2 cellular contexts compared by ENCODE assay signal in the genomic region with DNA sequence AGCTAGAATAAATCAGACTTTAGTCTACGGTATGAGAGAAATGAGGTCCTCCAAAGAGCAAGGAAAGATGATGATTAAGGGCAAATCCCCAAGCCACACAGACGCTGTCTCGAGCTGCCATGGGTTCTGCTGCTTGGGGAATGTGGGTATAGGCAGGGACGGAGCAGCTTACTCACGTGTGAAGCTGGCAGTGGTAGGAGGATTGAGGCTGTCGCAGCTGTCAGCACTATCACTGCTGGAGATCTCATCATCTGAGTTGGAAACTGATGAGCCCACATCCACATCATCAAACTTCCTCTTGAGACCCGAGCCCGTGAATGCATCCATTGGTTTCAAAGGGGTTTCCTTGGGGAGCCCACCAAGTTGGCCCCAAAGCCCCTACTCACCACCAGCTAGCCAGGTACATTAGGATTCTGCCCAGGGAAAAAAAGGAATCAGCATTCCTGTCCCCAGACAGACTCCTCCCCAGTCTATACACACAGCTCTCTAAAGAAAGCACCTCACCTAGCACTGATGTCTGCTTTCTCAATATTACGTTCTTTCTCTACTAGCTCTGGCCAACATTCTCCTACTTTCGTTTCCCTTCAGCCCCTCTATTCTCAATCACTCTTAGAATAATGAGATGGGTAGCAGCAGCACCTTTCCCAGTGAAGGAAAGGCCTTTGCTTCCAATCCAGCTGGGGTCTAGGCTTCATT.
TF ChIP-seq lines count a peak whose summit lies in the region.

No MANE protein-coding gene starts in this region.

TF ChIP-seq in IMR-90, 13 proteins besides CTCF, POLR2A, EP300 and RAD21:
- TF ChIP-seq SMC3 (IDR thresholded peaks at IDR 0.05; ENCODE audit: low read depth, low read length), result no peak
- no peak for TF ChIP-seq FOS (IDR thresholded peaks at IDR 0.05; ENCODE audit: low read depth, low read length)
- no peak for TF ChIP-seq MAZ (IDR thresholded peaks at IDR 0.05; ENCODE audit: borderline replicate concordance, low read depth, low read length)
- TF ChIP-seq MXI1 (IDR thresholded peaks at IDR 0.05; ENCODE audit: borderline replicate concordance, low read depth, low read length), result no peak
- TF ChIP-seq BHLHE40 (IDR thresholded peaks at IDR 0.05; ENCODE audit: low read depth, low read length), result no peak
- TF ChIP-seq, protein P1, sequence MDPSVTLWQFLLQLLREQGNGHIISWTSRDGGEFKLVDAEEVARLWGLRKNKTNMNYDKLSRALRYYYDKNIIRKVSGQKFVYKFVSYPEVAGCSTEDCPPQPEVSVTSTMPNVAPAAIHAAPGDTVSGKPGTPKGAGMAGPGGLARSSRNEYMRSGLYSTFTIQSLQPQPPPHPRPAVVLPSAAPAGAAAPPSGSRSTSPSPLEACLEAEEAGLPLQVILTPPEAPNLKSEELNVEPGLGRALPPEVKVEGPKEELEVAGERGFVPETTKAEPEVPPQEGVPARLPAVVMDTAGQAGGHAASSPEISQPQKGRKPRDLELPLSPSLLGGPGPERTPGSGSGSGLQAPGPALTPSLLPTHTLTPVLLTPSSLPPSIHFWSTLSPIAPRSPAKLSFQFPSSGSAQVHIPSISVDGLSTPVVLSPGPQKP (IDR thresholded peaks at IDR 0.05; ENCODE audit: borderline replicate concordance, low read depth, low read length), result no peak
- TF ChIP-seq CHD1 (IDR thresholded peaks at IDR 0.05; ENCODE audit: low read depth, low read length), result no peak
- TF ChIP-seq MAFK (IDR thresholded peaks at IDR 0.05; ENCODE audit: low read depth, low read length), result no peak
- TF ChIP-seq RFX5 (IDR thresholded peaks at IDR 0.05; ENCODE audit: low read depth, low read length), result no peak
- TF ChIP-seq, protein P2, sequence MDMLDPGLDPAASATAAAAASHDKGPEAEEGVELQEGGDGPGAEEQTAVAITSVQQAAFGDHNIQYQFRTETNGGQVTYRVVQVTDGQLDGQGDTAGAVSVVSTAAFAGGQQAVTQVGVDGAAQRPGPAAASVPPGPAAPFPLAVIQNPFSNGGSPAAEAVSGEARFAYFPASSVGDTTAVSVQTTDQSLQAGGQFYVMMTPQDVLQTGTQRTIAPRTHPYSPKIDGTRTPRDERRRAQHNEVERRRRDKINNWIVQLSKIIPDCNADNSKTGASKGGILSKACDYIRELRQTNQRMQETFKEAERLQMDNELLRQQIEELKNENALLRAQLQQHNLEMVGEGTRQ (IDR thresholded peaks at IDR 0.05; ENCODE audit: low read depth, low read length), result no peak
- no peak for TF ChIP-seq RCOR1 (IDR thresholded peaks at IDR 0.05; ENCODE audit: insufficient replicate concordance, low read length)
- TF ChIP-seq NFE2L2 (IDR thresholded peaks at IDR 0.05; ENCODE audit: low read depth, low read length), result no peak
- no peak for TF ChIP-seq CEBPB (IDR thresholded peaks at IDR 0.05; ENCODE audit: low read depth, low read length)

TF ChIP-seq in K562, 482 proteins besides CTCF, POLR2A, EP300 and RAD21:
- TF ChIP-seq HNRNPK (IDR thresholded peaks at IDR 0.05; ENCODE audit: low read depth, low read length, poor library complexity, severe bottlenecking), result no peak
- no peak for TF ChIP-seq ZNF140 (CRISPR knock-in tag; IDR thresholded peaks at IDR 0.05)
- no peak for TF ChIP-seq PHF20 (IDR thresholded peaks at IDR 0.05; ENCODE audit: partially characterized antibody)
- TF ChIP-seq ZNF696 (CRISPR knock-in tag; conservative IDR thresholded peaks at IDR 0.05), result no peak
- no peak for TF ChIP-seq OTX1 (CRISPR knock-in tag; IDR thresholded peaks at IDR 0.05)
- TF ChIP-seq, protein P3, sequence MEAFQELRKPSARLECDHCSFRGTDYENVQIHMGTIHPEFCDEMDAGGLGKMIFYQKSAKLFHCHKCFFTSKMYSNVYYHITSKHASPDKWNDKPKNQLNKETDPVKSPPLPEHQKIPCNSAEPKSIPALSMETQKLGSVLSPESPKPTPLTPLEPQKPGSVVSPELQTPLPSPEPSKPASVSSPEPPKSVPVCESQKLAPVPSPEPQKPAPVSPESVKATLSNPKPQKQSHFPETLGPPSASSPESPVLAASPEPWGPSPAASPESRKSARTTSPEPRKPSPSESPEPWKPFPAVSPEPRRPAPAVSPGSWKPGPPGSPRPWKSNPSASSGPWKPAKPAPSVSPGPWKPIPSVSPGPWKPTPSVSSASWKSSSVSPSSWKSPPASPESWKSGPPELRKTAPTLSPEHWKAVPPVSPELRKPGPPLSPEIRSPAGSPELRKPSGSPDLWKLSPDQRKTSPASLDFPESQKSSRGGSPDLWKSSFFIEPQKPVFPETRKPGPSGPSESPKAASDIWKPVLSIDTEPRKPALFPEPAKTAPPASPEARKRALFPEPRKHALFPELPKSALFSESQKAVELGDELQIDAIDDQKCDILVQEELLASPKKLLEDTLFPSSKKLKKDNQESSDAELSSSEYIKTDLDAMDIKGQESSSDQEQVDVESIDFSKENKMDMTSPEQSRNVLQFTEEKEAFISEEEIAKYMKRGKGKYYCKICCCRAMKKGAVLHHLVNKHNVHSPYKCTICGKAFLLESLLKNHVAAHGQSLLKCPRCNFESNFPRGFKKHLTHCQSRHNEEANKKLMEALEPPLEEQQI (IDR thresholded peaks at IDR 0.05), result no peak
- no peak for TF ChIP-seq TCFL5 (CRISPR knock-in tag; conservative IDR thresholded peaks at IDR 0.05)
- TF ChIP-seq, protein P4, sequence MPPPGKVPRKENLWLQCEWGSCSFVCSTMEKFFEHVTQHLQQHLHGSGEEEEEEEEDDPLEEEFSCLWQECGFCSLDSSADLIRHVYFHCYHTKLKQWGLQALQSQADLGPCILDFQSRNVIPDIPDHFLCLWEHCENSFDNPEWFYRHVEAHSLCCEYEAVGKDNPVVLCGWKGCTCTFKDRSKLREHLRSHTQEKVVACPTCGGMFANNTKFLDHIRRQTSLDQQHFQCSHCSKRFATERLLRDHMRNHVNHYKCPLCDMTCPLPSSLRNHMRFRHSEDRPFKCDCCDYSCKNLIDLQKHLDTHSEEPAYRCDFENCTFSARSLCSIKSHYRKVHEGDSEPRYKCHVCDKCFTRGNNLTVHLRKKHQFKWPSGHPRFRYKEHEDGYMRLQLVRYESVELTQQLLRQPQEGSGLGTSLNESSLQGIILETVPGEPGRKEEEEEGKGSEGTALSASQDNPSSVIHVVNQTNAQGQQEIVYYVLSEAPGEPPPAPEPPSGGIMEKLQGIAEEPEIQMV (tag; conservative IDR thresholded peaks at IDR 0.05; ENCODE audit: low read depth), result no peak
- no peak for TF ChIP-seq HEY1 (CRISPR knock-in tag; IDR thresholded peaks at IDR 0.05; ENCODE audit: borderline replicate concordance)
- TF ChIP-seq, protein P5, sequence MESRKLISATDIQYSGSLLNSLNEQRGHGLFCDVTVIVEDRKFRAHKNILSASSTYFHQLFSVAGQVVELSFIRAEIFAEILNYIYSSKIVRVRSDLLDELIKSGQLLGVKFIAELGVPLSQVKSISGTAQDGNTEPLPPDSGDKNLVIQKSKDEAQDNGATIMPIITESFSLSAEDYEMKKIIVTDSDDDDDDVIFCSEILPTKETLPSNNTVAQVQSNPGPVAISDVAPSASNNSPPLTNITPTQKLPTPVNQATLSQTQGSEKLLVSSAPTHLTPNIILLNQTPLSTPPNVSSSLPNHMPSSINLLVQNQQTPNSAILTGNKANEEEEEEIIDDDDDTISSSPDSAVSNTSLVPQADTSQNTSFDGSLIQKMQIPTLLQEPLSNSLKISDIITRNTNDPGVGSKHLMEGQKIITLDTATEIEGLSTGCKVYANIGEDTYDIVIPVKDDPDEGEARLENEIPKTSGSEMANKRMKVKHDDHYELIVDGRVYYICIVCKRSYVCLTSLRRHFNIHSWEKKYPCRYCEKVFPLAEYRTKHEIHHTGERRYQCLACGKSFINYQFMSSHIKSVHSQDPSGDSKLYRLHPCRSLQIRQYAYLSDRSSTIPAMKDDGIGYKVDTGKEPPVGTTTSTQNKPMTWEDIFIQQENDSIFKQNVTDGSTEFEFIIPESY (CRISPR knock-in tag; IDR thresholded peaks at IDR 0.05), result no peak
- TF ChIP-seq, protein P6, sequence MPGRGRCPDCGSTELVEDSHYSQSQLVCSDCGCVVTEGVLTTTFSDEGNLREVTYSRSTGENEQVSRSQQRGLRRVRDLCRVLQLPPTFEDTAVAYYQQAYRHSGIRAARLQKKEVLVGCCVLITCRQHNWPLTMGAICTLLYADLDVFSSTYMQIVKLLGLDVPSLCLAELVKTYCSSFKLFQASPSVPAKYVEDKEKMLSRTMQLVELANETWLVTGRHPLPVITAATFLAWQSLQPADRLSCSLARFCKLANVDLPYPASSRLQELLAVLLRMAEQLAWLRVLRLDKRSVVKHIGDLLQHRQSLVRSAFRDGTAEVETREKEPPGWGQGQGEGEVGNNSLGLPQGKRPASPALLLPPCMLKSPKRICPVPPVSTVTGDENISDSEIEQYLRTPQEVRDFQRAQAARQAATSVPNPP (IDR thresholded peaks at IDR 0.05; ENCODE audit: borderline replicate concordance, insufficient read depth, insufficient read length), result no peak
- TF ChIP-seq CREM (IDR thresholded peaks at IDR 0.05; ENCODE audit: low read depth), result no peak
- no peak for TF ChIP-seq EWSR1 (IDR thresholded peaks at IDR 0.05; ENCODE audit: borderline replicate concordance, low read depth, partially characterized antibody)
- TF ChIP-seq, protein P7, sequence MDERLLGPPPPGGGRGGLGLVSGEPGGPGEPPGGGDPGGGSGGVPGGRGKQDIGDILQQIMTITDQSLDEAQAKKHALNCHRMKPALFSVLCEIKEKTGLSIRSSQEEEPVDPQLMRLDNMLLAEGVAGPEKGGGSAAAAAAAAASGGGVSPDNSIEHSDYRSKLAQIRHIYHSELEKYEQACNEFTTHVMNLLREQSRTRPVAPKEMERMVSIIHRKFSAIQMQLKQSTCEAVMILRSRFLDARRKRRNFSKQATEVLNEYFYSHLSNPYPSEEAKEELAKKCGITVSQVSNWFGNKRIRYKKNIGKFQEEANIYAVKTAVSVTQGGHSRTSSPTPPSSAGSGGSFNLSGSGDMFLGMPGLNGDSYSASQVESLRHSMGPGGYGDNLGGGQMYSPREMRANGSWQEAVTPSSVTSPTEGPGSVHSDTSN (CRISPR knock-in tag; IDR thresholded peaks at IDR 0.05; ENCODE audit: low read depth), result no peak
- TF ChIP-seq, protein P7 (tag; conservative IDR thresholded peaks at IDR 0.05; ENCODE audit: low read depth), result no peak
- TF ChIP-seq, protein P8, sequence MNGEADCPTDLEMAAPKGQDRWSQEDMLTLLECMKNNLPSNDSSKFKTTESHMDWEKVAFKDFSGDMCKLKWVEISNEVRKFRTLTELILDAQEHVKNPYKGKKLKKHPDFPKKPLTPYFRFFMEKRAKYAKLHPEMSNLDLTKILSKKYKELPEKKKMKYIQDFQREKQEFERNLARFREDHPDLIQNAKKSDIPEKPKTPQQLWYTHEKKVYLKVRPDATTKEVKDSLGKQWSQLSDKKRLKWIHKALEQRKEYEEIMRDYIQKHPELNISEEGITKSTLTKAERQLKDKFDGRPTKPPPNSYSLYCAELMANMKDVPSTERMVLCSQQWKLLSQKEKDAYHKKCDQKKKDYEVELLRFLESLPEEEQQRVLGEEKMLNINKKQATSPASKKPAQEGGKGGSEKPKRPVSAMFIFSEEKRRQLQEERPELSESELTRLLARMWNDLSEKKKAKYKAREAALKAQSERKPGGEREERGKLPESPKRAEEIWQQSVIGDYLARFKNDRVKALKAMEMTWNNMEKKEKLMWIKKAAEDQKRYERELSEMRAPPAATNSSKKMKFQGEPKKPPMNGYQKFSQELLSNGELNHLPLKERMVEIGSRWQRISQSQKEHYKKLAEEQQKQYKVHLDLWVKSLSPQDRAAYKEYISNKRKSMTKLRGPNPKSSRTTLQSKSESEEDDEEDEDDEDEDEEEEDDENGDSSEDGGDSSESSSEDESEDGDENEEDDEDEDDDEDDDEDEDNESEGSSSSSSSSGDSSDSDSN (IDR thresholded peaks at IDR 0.05; ENCODE audit: borderline replicate concordance in 1 of 2, low read depth in 2 of 2, low read length in 2 of 2), result no peak
- TF ChIP-seq, protein P9, sequence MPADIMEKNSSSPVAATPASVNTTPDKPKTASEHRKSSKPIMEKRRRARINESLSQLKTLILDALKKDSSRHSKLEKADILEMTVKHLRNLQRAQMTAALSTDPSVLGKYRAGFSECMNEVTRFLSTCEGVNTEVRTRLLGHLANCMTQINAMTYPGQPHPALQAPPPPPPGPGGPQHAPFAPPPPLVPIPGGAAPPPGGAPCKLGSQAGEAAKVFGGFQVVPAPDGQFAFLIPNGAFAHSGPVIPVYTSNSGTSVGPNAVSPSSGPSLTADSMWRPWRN (IDR thresholded peaks at IDR 0.05; ENCODE audit: low read depth), result no peak
- TF ChIP-seq, protein P10, sequence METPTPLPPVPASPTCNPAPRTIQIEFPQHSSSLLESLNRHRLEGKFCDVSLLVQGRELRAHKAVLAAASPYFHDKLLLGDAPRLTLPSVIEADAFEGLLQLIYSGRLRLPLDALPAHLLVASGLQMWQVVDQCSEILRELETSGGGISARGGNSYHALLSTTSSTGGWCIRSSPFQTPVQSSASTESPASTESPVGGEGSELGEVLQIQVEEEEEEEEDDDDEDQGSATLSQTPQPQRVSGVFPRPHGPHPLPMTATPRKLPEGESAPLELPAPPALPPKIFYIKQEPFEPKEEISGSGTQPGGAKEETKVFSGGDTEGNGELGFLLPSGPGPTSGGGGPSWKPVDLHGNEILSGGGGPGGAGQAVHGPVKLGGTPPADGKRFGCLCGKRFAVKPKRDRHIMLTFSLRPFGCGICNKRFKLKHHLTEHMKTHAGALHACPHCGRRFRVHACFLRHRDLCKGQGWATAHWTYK (CRISPR knock-in tag; IDR thresholded peaks at IDR 0.05), result no peak
- TF ChIP-seq PHF8 (IDR thresholded peaks at IDR 0.05; ENCODE audit: borderline replicate concordance, low read length), result no peak
- TF ChIP-seq, protein P11, sequence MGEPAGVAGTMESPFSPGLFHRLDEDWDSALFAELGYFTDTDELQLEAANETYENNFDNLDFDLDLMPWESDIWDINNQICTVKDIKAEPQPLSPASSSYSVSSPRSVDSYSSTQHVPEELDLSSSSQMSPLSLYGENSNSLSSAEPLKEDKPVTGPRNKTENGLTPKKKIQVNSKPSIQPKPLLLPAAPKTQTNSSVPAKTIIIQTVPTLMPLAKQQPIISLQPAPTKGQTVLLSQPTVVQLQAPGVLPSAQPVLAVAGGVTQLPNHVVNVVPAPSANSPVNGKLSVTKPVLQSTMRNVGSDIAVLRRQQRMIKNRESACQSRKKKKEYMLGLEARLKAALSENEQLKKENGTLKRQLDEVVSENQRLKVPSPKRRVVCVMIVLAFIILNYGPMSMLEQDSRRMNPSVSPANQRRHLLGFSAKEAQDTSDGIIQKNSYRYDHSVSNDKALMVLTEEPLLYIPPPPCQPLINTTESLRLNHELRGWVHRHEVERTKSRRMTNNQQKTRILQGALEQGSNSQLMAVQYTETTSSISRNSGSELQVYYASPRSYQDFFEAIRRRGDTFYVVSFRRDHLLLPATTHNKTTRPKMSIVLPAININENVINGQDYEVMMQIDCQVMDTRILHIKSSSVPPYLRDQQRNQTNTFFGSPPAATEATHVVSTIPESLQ (CRISPR knock-in tag; IDR thresholded peaks at IDR 0.05), result no peak
- no peak for TF ChIP-seq ZNF431 (CRISPR knock-in tag; IDR thresholded peaks at IDR 0.05)
